8 cellular contexts compared by ENCODE assay signal in the genomic region with DNA sequence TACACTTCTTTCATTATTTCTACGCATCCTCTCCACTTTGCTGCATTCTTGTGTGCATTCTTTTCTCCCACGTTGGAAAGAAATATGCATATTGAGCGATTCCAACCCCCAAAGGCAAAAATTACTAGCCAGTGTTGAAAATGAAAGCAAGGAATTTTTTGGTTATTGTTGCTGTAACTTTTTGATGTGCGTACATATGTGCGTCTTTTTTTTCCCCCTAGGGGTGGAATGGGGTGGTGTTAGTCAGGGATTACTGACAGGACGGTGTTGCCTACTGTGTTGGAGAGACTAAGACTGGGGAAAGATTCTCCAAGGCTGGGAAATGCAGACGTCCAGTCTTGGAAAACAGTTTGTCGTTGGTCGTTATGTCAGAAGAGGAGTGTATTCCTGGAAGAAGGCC. TPM values are rescaled to one million over a fixed set of nuclear protein-coding genes. Genes with fewer than 3 reads are reported as not detected.
DNase-seq lines count a peak whose midpoint lies in the region; ATAC-seq and TF ChIP-seq lines count a peak whose summit lies in the region.

No MANE protein-coding gene starts in this region.

- DNase-seq in HAP-1 (ENCODE audit: low spot score in 2 of 2) (peak; percentile 41 to 65), amniotic epithelial cell (ENCODE audit: low read depth) (peak; percentile 37), right atrium auricular region (ENCODE audit: low spot score) (no peak), stomach (no peak), occipital lobe (lab: John Stamatoyannopoulos, UW) (no peak)
- DNase-seq in stimulated activated naive CD4-positive, alpha-beta T cell (lab: John Stamatoyannopoulos, UW): no peak

- H3K9me3 ChIP-seq in HAP-1 (no peaks in the 10 kb centered on the region), right atrium auricular region (no peaks in the 10 kb centered on the region), stomach (no peaks in the 10 kb centered on the region)

- in situ Hi-C loops in HAP-1 (cut with MboI; ENCODE audit: low sequenced_read_pairs): loop anchor here (10.0 kb wide), 2 partner anchors 361 to 501 kb away; no protein-coding TSS in a partner anchor

- H3K4me1 ChIP-seq in HAP-1 (peaks cover 5% of the 10 kb centered on the region), right atrium auricular region (peaks cover 0 to 12% of the 10 kb centered on the region in 2 donors), stomach (peaks cover 0 to 24% (median 10%) of the 10 kb centered on the region in 4 donors)

- TF ChIP-seq POLR2A in stomach (IDR thresholded peaks at IDR 0.05): no peak

- peak overlapping the region; percentile 73 to 76 for H3K27ac ChIP-seq in right atrium auricular region
- peak overlapping the region in 3 of 5 donors; percentile 10 to 46 (median 35) for H3K27ac ChIP-seq in stomach

- H3K36me3 ChIP-seq in HAP-1 (replicated peaks) (no peaks in the 10 kb centered on the region), right atrium auricular region (no peaks in the 10 kb centered on the region), stomach (no peaks in the 10 kb centered on the region)

- ATAC-seq in HG02870 (IDR thresholded peaks at IDR 0.05; ENCODE audit: unreplicated experiment) (no peak), GM18511 (IDR thresholded peaks at IDR 0.05; ENCODE audit: unreplicated experiment) (no peak)

- TF ChIP-seq EP300 in stomach (IDR thresholded peaks at IDR 0.05): no peak

- 56 to 69% (median 66%) methylated on average over 9 of the region's 9 CpGs for WGBS in stomach, 5 donors

- intact Hi-C loops in stomach (cut with DNase I; ENCODE audit: low total_unique reads): loop anchor here (10.0 kb wide), 1 partner anchor 361 kb away; no protein-coding TSS in a partner anchor

- peak in 1 of 2 donors; percentile 44 for TF ChIP-seq CTCF in right atrium auricular region (IDR thresholded peaks at IDR 0.05)
- TF ChIP-seq CTCF in stomach (IDR thresholded peaks at IDR 0.05): peak in 2 of 7 experiments; percentile 12 to 24

- no peak overlapping the region for H3K4me3 ChIP-seq in HAP-1
- H3K4me3 ChIP-seq in right atrium auricular region: peak overlapping the region; percentile 28 to 36
- peak overlapping the region in 2 of 4 donors; percentile 28 to 35 for H3K4me3 ChIP-seq in stomach

- H3K27me3 ChIP-seq in HAP-1 (ENCODE audit: low read depth) (no peaks in the 10 kb centered on the region), right atrium auricular region (no peaks in the 10 kb centered on the region), stomach (no peaks in the 10 kb centered on the region)

RNA-seq across cellular contexts. Expression of a gene that starts 44.2 kb away (rescaled TPM):
- total RNA-seq in right atrium auricular region: under 1 TPM; 0.47 to 0.67 TPM
- total RNA-seq in stomach: 1 to 10 TPM in 2 of 5 donors, not detected in 3; 1.8 TPM
- polyA plus RNA-seq in stomach: 1 to 10 TPM in 1 of 3 donors, under 1 TPM in 2; 0.05 to 2.0 (median 0.44) TPM
- 0.16 TPM for total RNA-seq in occipital lobe

Comparison
In these comparisons a context has a peak if more than half of its experiments do, and no peak if none do; other contexts are left out.
1. DNase-seq: peak in HAP-1 (2 of 2) and amniotic epithelial cell (single experiment); none in right atrium auricular region (single experiment), stomach (single experiment), occipital lobe (single experiment) and stimulated activated naive CD4-positive, alpha-beta T cell (0 of 6).